In genomic region chr5:77644443-77645157, GRCh38 we compare ENCODE assay signal across 9 cellular contexts. TPM values are rescaled to one million over a fixed set of nuclear protein-coding genes. Genes with fewer than 3 reads are reported as not detected.
A peak's percentile ranks its signal among the peaks of the same experiment; 100 is the strongest.
DNase-seq lines count a peak whose midpoint lies in the region; ATAC-seq and TF ChIP-seq lines count a peak whose summit lies in the region.
"Had no signal": no experiment of that assay in that cellular context is flagged by ENCODE, and none has a peak within 500 bp of the region (broad histone marks: within the 10 kb centered on the region; RNA-seq: fewer than 3 reads in every experiment).

No MANE protein-coding gene starts in this region.

- H3K9ac ChIP-seq in HUES48 (ENCODE audit: low read depth, low read length), result no peak overlapping the region
- H3K9ac ChIP-seq in neural progenitor cell, result no peak overlapping the region
- H3K9ac ChIP-seq: BLaER1 treated with 17β-estradiol and CSF1 and Interleukin-3, amounts not matched to agents 10 nM and 100 nM had no signal

- H3K27me3 ChIP-seq in HUES48 (ENCODE audit: control insufficient read depth, insufficient read depth, low read length) (peaks cover 99% of the 10 kb centered on the region), neural progenitor cell (peaks cover 100% of the 10 kb centered on the region)

- ATAC-seq in activated naive CD8-positive, alpha-beta T cell treated with anti-CD3 and anti-CD28 coated beads, Interleukin-2, amount 50 U/mL, for 24 hours, result no peak
- no peak for ATAC-seq in HG02588 (IDR thresholded peaks at IDR 0.05; ENCODE audit: unreplicated experiment)

- H3K4me2 ChIP-seq in neural progenitor cell, result peak overlapping the region; percentile 93

- no peaks in the 10 kb centered on the region for H3K79me2 ChIP-seq in neural progenitor cell (ENCODE audit: low read depth)

- no peak overlapping the region for H3K27ac Mint-ChIP-seq in activated naive CD8-positive, alpha-beta T cell treated with anti-CD3 and anti-CD28 coated beads, Interleukin-2, amount 50 U/mL, for 24 hours
- H3K27ac Mint-ChIP-seq in neural progenitor cell, result no peak overlapping the region

- H3K27me3 Mint-ChIP-seq in activated naive CD8-positive, alpha-beta T cell treated with anti-CD3 and anti-CD28 coated beads, Interleukin-2, amount 50 U/mL, for 24 hours, result peaks cover 93% of the 10 kb centered on the region
- peaks cover 93% of the 10 kb centered on the region for H3K27me3 Mint-ChIP-seq in neural progenitor cell (ENCODE audit: insufficient read depth, low read depth)

- no peak overlapping the region for H2AFZ ChIP-seq in neural progenitor cell (replicated peaks)

- H3K36me3 ChIP-seq in HUES48 (ENCODE audit: control insufficient read depth, insufficient read depth, low read length), result no peaks in the 10 kb centered on the region
- no peaks in the 10 kb centered on the region for H3K36me3 ChIP-seq in neural progenitor cell
- H3K36me3 ChIP-seq: BLaER1 treated with 17β-estradiol and CSF1 and Interleukin-3, amounts not matched to agents 10 nM and 100 nM had no signal

- H3K36me3 Mint-ChIP-seq in activated naive CD8-positive, alpha-beta T cell treated with anti-CD3 and anti-CD28 coated beads, Interleukin-2, amount 50 U/mL, for 24 hours (ENCODE audit: low read depth), result peaks cover 3% of the 10 kb centered on the region
- no peaks in the 10 kb centered on the region for H3K36me3 Mint-ChIP-seq in neural progenitor cell

- H3K9me3 Mint-ChIP-seq in activated naive CD8-positive, alpha-beta T cell treated with anti-CD3 and anti-CD28 coated beads, Interleukin-2, amount 50 U/mL, for 24 hours, result peaks cover 8% of the 10 kb centered on the region
- peaks cover 5% of the 10 kb centered on the region for H3K9me3 Mint-ChIP-seq in neural progenitor cell

- H3K4me1 ChIP-seq in HUES48 (ENCODE audit: control insufficient read depth, insufficient read depth, low read length) (peaks cover 19% of the 10 kb centered on the region), neural progenitor cell (peaks cover 57% of the 10 kb centered on the region)

- H3K4me3 ChIP-seq in HUES48 (ENCODE audit: low read depth, low read length) (peak overlapping the region; percentile 45), neural progenitor cell (peak overlapping the region; percentile 29)

- peak; percentile 10 for DNase-seq in NCI-H510A treated with DMSO at 0.1 percent for 48 hours (lab: John Stamatoyannopoulos, UW)
- no peak for DNase-seq in NCI-H510A (lab: John Stamatoyannopoulos, UW)
- no peak for DNase-seq in activated naive CD8-positive, alpha-beta T cell treated with anti-CD3 and anti-CD28 coated beads, Interleukin-2, amount 50 U/mL, for 24 hours
- DNase-seq in neural progenitor cell (ENCODE audit: low spot score), result peak; percentile 79
- no peak for DNase-seq in cerebellum (ENCODE audit: low spot score)
- no peak for DNase-seq in nucleus accumbens (lab: John Stamatoyannopoulos, UW)

- H3K4me1 Mint-ChIP-seq in activated naive CD8-positive, alpha-beta T cell treated with anti-CD3 and anti-CD28 coated beads, Interleukin-2, amount 50 U/mL, for 24 hours, result peaks cover 22% of the 10 kb centered on the region
- peaks cover 33% of the 10 kb centered on the region for H3K4me1 Mint-ChIP-seq in neural progenitor cell

- H3K27ac ChIP-seq in HUES48 (ENCODE audit: low read depth, low read length), result no peak overlapping the region
- no peak overlapping the region for H3K27ac ChIP-seq in neural progenitor cell
- H3K27ac ChIP-seq: BLaER1 treated with 17β-estradiol and CSF1 and Interleukin-3, amounts not matched to agents 10 nM and 100 nM had no signal

- peaks cover 63% of the 10 kb centered on the region for H4K20me1 ChIP-seq in neural progenitor cell (ENCODE audit: low read depth)

- H3F3A ChIP-seq in neural progenitor cell (ENCODE audit: low read depth), result peaks cover 59% of the 10 kb centered on the region

- H3K9me3 ChIP-seq in HUES48 (ENCODE audit: control insufficient read depth, insufficient read depth, low read length), result no peaks in the 10 kb centered on the region
- no peaks in the 10 kb centered on the region for H3K9me3 ChIP-seq in neural progenitor cell (ENCODE audit: low read depth)

- no peak for TF ChIP-seq CTCF in neural progenitor cell (IDR thresholded peaks at IDR 0.05)

- H3K4me3 Mint-ChIP-seq in activated naive CD8-positive, alpha-beta T cell treated with anti-CD3 and anti-CD28 coated beads, Interleukin-2, amount 50 U/mL, for 24 hours, result peak overlapping the region; percentile 54
- peak overlapping the region; percentile 1 for H3K4me3 Mint-ChIP-seq in neural progenitor cell

RNA-seq across cellular contexts. Expression of gene OTP, which starts 6.1 kb away (rescaled TPM):
- total RNA-seq in neural progenitor cell (ENCODE audit: low replicate concordance) (not detected in 2 replicates), cerebellum (0.27 TPM)

Comparison
In these comparisons a context has a peak if more than half of its experiments do, and no peak if none do; other contexts are left out.
1. DNase-seq: peak in NCI-H510A treated with DMSO at 0.1 percent for 48 hours (single experiment) and neural progenitor cell (single experiment); none in NCI-H510A (single experiment), activated naive CD8-positive, alpha-beta T cell treated with anti-CD3 and anti-CD28 coated beads, Interleukin-2, amount 50 U/mL, for 24 hours (single experiment), cerebellum (single experiment) and nucleus accumbens (0 of 56).